ENCODE assay signal across 2 cellular contexts in the genomic region with DNA sequence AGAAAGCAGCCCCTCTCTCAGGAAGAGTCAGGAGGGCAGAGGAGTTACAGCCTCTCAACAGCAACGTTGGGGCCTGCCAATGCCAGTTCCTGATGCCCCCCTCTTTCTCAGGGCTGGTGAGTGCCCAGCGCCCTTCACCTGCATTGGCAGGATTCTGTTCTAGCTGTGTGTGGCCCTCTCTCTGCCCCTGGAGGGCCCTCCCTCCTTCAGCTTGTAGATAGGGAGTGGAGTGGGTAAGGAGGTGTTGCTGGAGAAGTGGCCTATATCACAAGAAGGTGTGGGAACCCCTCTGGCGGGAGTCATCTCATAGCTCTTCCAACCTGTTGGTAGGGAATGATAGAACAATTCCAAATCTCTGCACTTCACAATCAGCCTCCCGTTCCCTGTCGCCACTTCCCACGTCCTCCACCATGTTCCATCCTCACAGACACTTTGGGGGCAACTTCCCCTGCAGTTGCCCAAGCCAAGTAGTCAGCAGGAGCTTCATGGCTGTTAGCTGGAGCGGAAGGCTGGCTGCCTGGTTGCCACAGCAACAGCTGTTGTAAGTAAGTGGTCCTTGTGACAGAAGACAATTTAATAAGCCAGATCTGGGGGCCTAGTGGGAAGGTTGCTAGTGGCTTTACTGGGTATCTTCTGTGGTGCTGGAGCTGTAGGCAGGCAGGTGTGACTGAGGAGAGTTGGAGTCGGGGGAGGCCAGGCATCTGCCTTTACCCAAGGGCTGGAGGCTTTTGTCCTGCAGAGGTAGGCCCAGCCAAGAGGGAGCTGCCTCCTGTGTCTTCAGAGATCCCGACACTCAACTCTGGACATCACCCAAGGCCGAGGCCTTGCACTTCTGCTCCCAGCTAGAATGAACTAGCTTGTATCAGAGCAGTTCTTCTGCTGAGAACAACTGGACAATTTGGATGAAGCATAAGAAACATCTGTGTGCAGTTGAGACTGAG.
TF ChIP-seq lines count a peak whose summit lies in the region.

No MANE protein-coding gene starts in this region.

TF ChIP-seq in IMR-90, 13 proteins besides CTCF, POLR2A, EP300 and RAD21:
- TF ChIP-seq CHD1 (IDR thresholded peaks at IDR 0.05; ENCODE audit: low read depth, low read length), result no peak
- no peak for TF ChIP-seq MXI1 (IDR thresholded peaks at IDR 0.05; ENCODE audit: borderline replicate concordance, low read depth, low read length)
- no peak for TF ChIP-seq MAFK (IDR thresholded peaks at IDR 0.05; ENCODE audit: low read depth, low read length)

TF ChIP-seq in neural cell, 6 proteins besides CTCF, POLR2A, EP300 and RAD21:
- TF ChIP-seq, protein P1, sequence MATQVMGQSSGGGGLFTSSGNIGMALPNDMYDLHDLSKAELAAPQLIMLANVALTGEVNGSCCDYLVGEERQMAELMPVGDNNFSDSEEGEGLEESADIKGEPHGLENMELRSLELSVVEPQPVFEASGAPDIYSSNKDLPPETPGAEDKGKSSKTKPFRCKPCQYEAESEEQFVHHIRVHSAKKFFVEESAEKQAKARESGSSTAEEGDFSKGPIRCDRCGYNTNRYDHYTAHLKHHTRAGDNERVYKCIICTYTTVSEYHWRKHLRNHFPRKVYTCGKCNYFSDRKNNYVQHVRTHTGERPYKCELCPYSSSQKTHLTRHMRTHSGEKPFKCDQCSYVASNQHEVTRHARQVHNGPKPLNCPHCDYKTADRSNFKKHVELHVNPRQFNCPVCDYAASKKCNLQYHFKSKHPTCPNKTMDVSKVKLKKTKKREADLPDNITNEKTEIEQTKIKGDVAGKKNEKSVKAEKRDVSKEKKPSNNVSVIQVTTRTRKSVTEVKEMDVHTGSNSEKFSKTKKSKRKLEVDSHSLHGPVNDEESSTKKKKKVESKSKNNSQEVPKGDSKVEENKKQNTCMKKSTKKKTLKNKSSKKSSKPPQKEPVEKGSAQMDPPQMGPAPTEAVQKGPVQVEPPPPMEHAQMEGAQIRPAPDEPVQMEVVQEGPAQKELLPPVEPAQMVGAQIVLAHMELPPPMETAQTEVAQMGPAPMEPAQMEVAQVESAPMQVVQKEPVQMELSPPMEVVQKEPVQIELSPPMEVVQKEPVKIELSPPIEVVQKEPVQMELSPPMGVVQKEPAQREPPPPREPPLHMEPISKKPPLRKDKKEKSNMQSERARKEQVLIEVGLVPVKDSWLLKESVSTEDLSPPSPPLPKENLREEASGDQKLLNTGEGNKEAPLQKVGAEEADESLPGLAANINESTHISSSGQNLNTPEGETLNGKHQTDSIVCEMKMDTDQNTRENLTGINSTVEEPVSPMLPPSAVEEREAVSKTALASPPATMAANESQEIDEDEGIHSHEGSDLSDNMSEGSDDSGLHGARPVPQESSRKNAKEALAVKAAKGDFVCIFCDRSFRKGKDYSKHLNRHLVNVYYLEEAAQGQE (IDR thresholded peaks at IDR 0.05; ENCODE audit: borderline replicate concordance), result peak; percentile 44
- TF ChIP-seq POLR2AphosphoS5 (IDR thresholded peaks at IDR 0.05) (no peak), MXI1 (conservative IDR thresholded peaks at IDR 0.05; ENCODE audit: poor library complexity, severe bottlenecking) (peak; percentile 46), EZH2 (IDR thresholded peaks at IDR 0.05; ENCODE audit: borderline replicate concordance, insufficient read depth, low read length, poor library complexity, severe bottlenecking) (no peak), SMC3 (conservative IDR thresholded peaks at IDR 0.05; ENCODE audit: poor library complexity) (peak; percentile 26), TAF1 (IDR thresholded peaks at IDR 0.05; ENCODE audit: low read depth) (no peak)
